In genomic region chr4:112302320-112303274, GRCh38 we compare ENCODE assay signal across 17 cellular contexts. TPM values are rescaled to one million over a fixed set of nuclear protein-coding genes. Genes with fewer than 3 reads are reported as not detected.
DNase-seq lines count a peak whose midpoint lies in the region; ATAC-seq and TF ChIP-seq lines count a peak whose summit lies in the region.
"Had no signal": no experiment of that assay in that cellular context is flagged by ENCODE, and none has a peak within 500 bp of the region (broad histone marks: within the 10 kb centered on the region; RNA-seq: fewer than 3 reads in every experiment).

No MANE protein-coding gene starts in this region.

- ATAC-seq in GM21723 (IDR thresholded peaks at IDR 0.05; ENCODE audit: unreplicated experiment): peak; percentile 67
- ATAC-seq in stimulated activated effector memory CD8-positive, alpha-beta T cell treated with anti-CD3 and anti-CD28 coated beads, Interleukin-12 subunit alpha, Interleukin-12 subunit beta, amount 100 ng/mL, for 72 hours: peak; percentile 55
- ATAC-seq: body of pancreas, left ventricle myocardium superior had no signal

- no peak overlapping the region; the same call in 1 of the 2 replicates for H3K4me2 ChIP-seq in OCI-LY1 (ENCODE audit: low read length)

- no peak overlapping the region for H3K4me3 Mint-ChIP-seq in activated CD4-positive, alpha-beta memory T cell treated with anti-CD3 and anti-CD28 coated beads for 36 hours
- H3K4me3 Mint-ChIP-seq in activated CD4-positive, alpha-beta memory T cell treated with anti-CD3 and anti-CD28 coated beads, Interleukin-2, amount 10 ng/mL, durations not matched to agents 7 days and 5 days: no peak overlapping the region
- H3K4me3 Mint-ChIP-seq in stimulated activated effector memory CD8-positive, alpha-beta T cell treated with anti-CD3 and anti-CD28 coated beads, Interleukin-12 subunit alpha, Interleukin-12 subunit beta, amount 100 ng/mL, for 72 hours: no peak overlapping the region
- H3K4me3 Mint-ChIP-seq in progenitor cell of endocrine pancreas (ENCODE audit: low read depth): no peak overlapping the region

- no peaks in the 10 kb centered on the region for H3K9me2 ChIP-seq in OCI-LY1 (ENCODE audit: low read depth, low read length)

- no peaks in the 10 kb centered on the region for H3K27me3 ChIP-seq in OCI-LY1 (ENCODE audit: insufficient read depth, low read length)
- H3K27me3 ChIP-seq in testis: no peaks in the 10 kb centered on the region
- H3K27me3 ChIP-seq in right atrium auricular region: no peaks in the 10 kb centered on the region
- H3K27me3 ChIP-seq: body of pancreas, uterus had no signal

- H3K4me1 Mint-ChIP-seq in activated CD4-positive, alpha-beta memory T cell treated with anti-CD3 and anti-CD28 coated beads for 36 hours (ENCODE audit: low read depth): peaks cover 21% of the 10 kb centered on the region
- peaks cover 13% of the 10 kb centered on the region for H3K4me1 Mint-ChIP-seq in activated CD4-positive, alpha-beta memory T cell treated with anti-CD3 and anti-CD28 coated beads, Interleukin-2, amount 10 ng/mL, durations not matched to agents 7 days and 5 days
- H3K4me1 Mint-ChIP-seq in stimulated activated effector memory CD8-positive, alpha-beta T cell treated with anti-CD3 and anti-CD28 coated beads, Interleukin-12 subunit alpha, Interleukin-12 subunit beta, amount 100 ng/mL, for 72 hours: peaks cover 6% of the 10 kb centered on the region
- H3K4me1 Mint-ChIP-seq in progenitor cell of endocrine pancreas (ENCODE audit: low read depth): no peaks in the 10 kb centered on the region

- TF ChIP-seq CTCF in OCI-LY1 (IDR thresholded peaks at IDR 0.05; ENCODE audit: low read length) (no peak), progenitor cell of endocrine pancreas (IDR thresholded peaks at IDR 0.05; ENCODE audit: unreplicated experiment) (no peak), testis (IDR thresholded peaks at IDR 0.05) (no peak), right atrium auricular region (IDR thresholded peaks at IDR 0.05) (no peak)

- DNase-seq in activated CD4-positive, alpha-beta memory T cell treated with anti-CD3 and anti-CD28 coated beads for 36 hours: peak; percentile 29
- DNase-seq in activated CD4-positive, alpha-beta memory T cell treated with anti-CD3 and anti-CD28 coated beads, Interleukin-2, amount 10 ng/mL, durations not matched to agents 7 days and 5 days: no peak
- no peak for DNase-seq in stimulated activated effector memory CD8-positive, alpha-beta T cell treated with anti-CD3 and anti-CD28 coated beads, Interleukin-12 subunit alpha, Interleukin-12 subunit beta, amount 100 ng/mL, for 72 hours (ENCODE audit: low spot score in 2 of 2)
- DNase-seq in progenitor cell of endocrine pancreas (ENCODE audit: low spot score, unreplicated experiment) (no peak), testis (no peak), right atrium auricular region (ENCODE audit: low spot score) (no peak)
- DNase-seq: ACHN; body of pancreas; DMS53; head of caudate nucleus; left ventricle myocardium superior; NCI-H446 treated with DMSO at 0.1 percent for 48 hours; occipital lobe; stimulated activated CD8-positive, alpha-beta memory T cell treated with anti-CD3 and anti-CD28 coated beads, Interleukin-4, amount 100 ng/mL, for 48 hours; uterus had no signal

- intact Hi-C loops in activated CD4-positive, alpha-beta memory T cell treated with anti-CD3 and anti-CD28 coated beads for 36 hours (cut with micrococcal nuclease): loop anchor here (1.0 to 2.0 kb wide), 2 partner anchors 12 to 16 kb away; no protein-coding TSS in a partner anchor
- intact Hi-C loops in testis (cut with DNase I; ENCODE audit: low total_unique reads): no loop called here

- H3K79me2 ChIP-seq in OCI-LY1 (ENCODE audit: insufficient read depth, low read length): no peaks in the 10 kb centered on the region

- H3K9me3 ChIP-seq in OCI-LY1 (ENCODE audit: low read length) (no peaks in the 10 kb centered on the region), testis (no peaks in the 10 kb centered on the region), right atrium auricular region (no peaks in the 10 kb centered on the region)
- H3K9me3 ChIP-seq: body of pancreas, uterus had no signal

- H3K4me3 ChIP-seq in OCI-LY1 (ENCODE audit: low read depth, low read length, poor library complexity, severe bottlenecking) (no peak overlapping the region), testis (no peak overlapping the region), right atrium auricular region (no peak overlapping the region)
- H3K4me3 ChIP-seq: body of pancreas, uterus had no signal

- H3K27me3 Mint-ChIP-seq in activated CD4-positive, alpha-beta memory T cell treated with anti-CD3 and anti-CD28 coated beads for 36 hours: no peaks in the 10 kb centered on the region
- no peaks in the 10 kb centered on the region for H3K27me3 Mint-ChIP-seq in activated CD4-positive, alpha-beta memory T cell treated with anti-CD3 and anti-CD28 coated beads, Interleukin-2, amount 10 ng/mL, durations not matched to agents 7 days and 5 days
- peaks cover 4% of the 10 kb centered on the region for H3K27me3 Mint-ChIP-seq in progenitor cell of endocrine pancreas

- H3K9me3 Mint-ChIP-seq in activated CD4-positive, alpha-beta memory T cell treated with anti-CD3 and anti-CD28 coated beads for 36 hours: no peaks in the 10 kb centered on the region
- no peaks in the 10 kb centered on the region for H3K9me3 Mint-ChIP-seq in activated CD4-positive, alpha-beta memory T cell treated with anti-CD3 and anti-CD28 coated beads, Interleukin-2, amount 10 ng/mL, durations not matched to agents 7 days and 5 days
- H3K9me3 Mint-ChIP-seq in stimulated activated effector memory CD8-positive, alpha-beta T cell treated with anti-CD3 and anti-CD28 coated beads, Interleukin-12 subunit alpha, Interleukin-12 subunit beta, amount 100 ng/mL, for 72 hours: no peaks in the 10 kb centered on the region
- H3K9me3 Mint-ChIP-seq in progenitor cell of endocrine pancreas (ENCODE audit: low read depth): no peaks in the 10 kb centered on the region

- H3K36me3 Mint-ChIP-seq in activated CD4-positive, alpha-beta memory T cell treated with anti-CD3 and anti-CD28 coated beads for 36 hours: peaks cover 3% of the 10 kb centered on the region
- H3K36me3 Mint-ChIP-seq in activated CD4-positive, alpha-beta memory T cell treated with anti-CD3 and anti-CD28 coated beads, Interleukin-2, amount 10 ng/mL, durations not matched to agents 7 days and 5 days (ENCODE audit: low read depth): peaks cover 4% of the 10 kb centered on the region
- no peaks in the 10 kb centered on the region for H3K36me3 Mint-ChIP-seq in stimulated activated effector memory CD8-positive, alpha-beta T cell treated with anti-CD3 and anti-CD28 coated beads, Interleukin-12 subunit alpha, Interleukin-12 subunit beta, amount 100 ng/mL, for 72 hours
- H3K36me3 Mint-ChIP-seq in progenitor cell of endocrine pancreas (ENCODE audit: insufficient read depth): no peaks in the 10 kb centered on the region

- WGBS in testis, 2 donors: 83 to 90% methylated on average over 5 of the region's 5 CpGs

- POLR2A ChIA-PET in activated CD4-positive, alpha-beta memory T cell treated with anti-CD3 and anti-CD28 coated beads for 36 hours (lab: Charles Lee): interaction anchor here (0.8 to 1.9 kb wide), 4 partner anchors 12 to 20 kb away, joined by 3 to 4 read pairs (median 4); partner anchors contain the start of gene TIFA
- POLR2A ChIA-PET in activated CD4-positive, alpha-beta memory T cell treated with anti-CD3 and anti-CD28 coated beads, Interleukin-2, amount 10 ng/mL, durations not matched to agents 7 days and 5 days (lab: Charles Lee): interaction anchor here (1.9 to 4.6 kb wide), 2 partner anchors 14 to 16 kb away, joined by 4 to 33 read pairs; partner anchors contain the start of gene TIFA

- H3K27ac Mint-ChIP-seq in activated CD4-positive, alpha-beta memory T cell treated with anti-CD3 and anti-CD28 coated beads for 36 hours: no peak overlapping the region
- H3K27ac Mint-ChIP-seq in activated CD4-positive, alpha-beta memory T cell treated with anti-CD3 and anti-CD28 coated beads, Interleukin-2, amount 10 ng/mL, durations not matched to agents 7 days and 5 days: no peak overlapping the region
- no peak overlapping the region for H3K27ac Mint-ChIP-seq in stimulated activated effector memory CD8-positive, alpha-beta T cell treated with anti-CD3 and anti-CD28 coated beads, Interleukin-12 subunit alpha, Interleukin-12 subunit beta, amount 100 ng/mL, for 72 hours
- H3K27ac Mint-ChIP-seq in progenitor cell of endocrine pancreas: no peak overlapping the region

- no peak overlapping the region for H2AFZ ChIP-seq in OCI-LY1 (ENCODE audit: low read length)

- CTCF ChIA-PET in activated CD4-positive, alpha-beta memory T cell treated with anti-CD3 and anti-CD28 coated beads for 36 hours (lab: Charles Lee): interaction anchor here (1.0 to 1.9 kb wide), 4 partner anchors 17 to 25 kb away, joined by 4 to 5 read pairs (median 4); partner anchors contain the start of gene TIFA
- CTCF ChIA-PET in activated CD4-positive, alpha-beta memory T cell treated with anti-CD3 and anti-CD28 coated beads, Interleukin-2, amount 10 ng/mL, durations not matched to agents 7 days and 5 days (lab: Charles Lee): interaction anchor here (1.4 kb wide), 1 partner anchor 16 kb away, joined by 3 read pairs; the partner anchor contains the start of gene TIFA

- no peak overlapping the region for H3K9ac ChIP-seq in OCI-LY1 (ENCODE audit: low read length)

- H3K4me1 ChIP-seq in OCI-LY1 (ENCODE audit: insufficient read depth, low read length, severe bottlenecking) (peaks cover 17% of the 10 kb centered on the region), testis (no peaks in the 10 kb centered on the region), right atrium auricular region (peaks cover 0 to 10% of the 10 kb centered on the region in 2 donors)
- H3K4me1 ChIP-seq: uterus had no signal

- H3K27ac ChIP-seq in OCI-LY1 (ENCODE audit: low read depth, low read length, poor library complexity, severe bottlenecking): peak overlapping the region; percentile 26
- no peak overlapping the region for H3K27ac ChIP-seq in testis
- H3K27ac ChIP-seq in right atrium auricular region: no peak overlapping the region
- H3K27ac ChIP-seq: body of pancreas, uterus had no signal

- no peaks in the 10 kb centered on the region for H4K20me1 ChIP-seq in OCI-LY1 (ENCODE audit: insufficient read depth, low read length)

- H3F3A ChIP-seq in OCI-LY1 (ENCODE audit: insufficient read depth, low read length): no peaks in the 10 kb centered on the region

- no peak for TF ChIP-seq POLR2A in testis (IDR thresholded peaks at IDR 0.05)

- H3K36me3 ChIP-seq in OCI-LY1 (ENCODE audit: insufficient read depth, low read length): no peaks in the 10 kb centered on the region
- H3K36me3 ChIP-seq in testis (ENCODE audit: low read depth, missing control alignments): no peaks in the 10 kb centered on the region
- H3K36me3 ChIP-seq in right atrium auricular region: peaks cover 6% of the 10 kb centered on the region
- H3K36me3 ChIP-seq: uterus had no signal

RNA-seq across cellular contexts. Expression of gene ALPK1, which starts 5.4 kb away (rescaled TPM):
- 10 to 100 TPM; 21.5 to 22.9 TPM for total RNA-seq in activated CD4-positive, alpha-beta memory T cell treated with anti-CD3 and anti-CD28 coated beads for 36 hours
- 10 to 100 TPM; 11.4 to 12.3 TPM for total RNA-seq in activated CD4-positive, alpha-beta memory T cell treated with anti-CD3 and anti-CD28 coated beads, Interleukin-2, amount 10 ng/mL, durations not matched to agents 7 days and 5 days
- 1.4 and 1.8 TPM in 2 replicates for total RNA-seq in progenitor cell of endocrine pancreas
- 10 to 100 TPM in 1 of 2 donors, 1 to 10 TPM in 1; 9.7 to 12.5 TPM for total RNA-seq in testis
- polyA plus RNA-seq in testis (ENCODE audit: insufficient read depth, low read depth, low replicate concordance): 5.2 TPM
- total RNA-seq in right atrium auricular region: 1 to 10 TPM; 4.2 to 8.1 TPM

RNA-seq across cellular contexts. Expression of gene TIFA, which starts 16.9 kb away (rescaled TPM):
- total RNA-seq in activated CD4-positive, alpha-beta memory T cell treated with anti-CD3 and anti-CD28 coated beads for 36 hours: 10 to 100 TPM; 55.8 to 56.6 TPM
- 10 to 100 TPM; 29.9 to 33.4 TPM for total RNA-seq in activated CD4-positive, alpha-beta memory T cell treated with anti-CD3 and anti-CD28 coated beads, Interleukin-2, amount 10 ng/mL, durations not matched to agents 7 days and 5 days
- total RNA-seq in progenitor cell of endocrine pancreas: 10.4 TPM in 2 replicates
- 1 to 10 TPM; 1.7 to 2.8 TPM for total RNA-seq in testis
- 3.3 TPM for polyA plus RNA-seq in testis (ENCODE audit: insufficient read depth, low read depth, low replicate concordance)
- 10 to 100 TPM in 1 of 2 donors, 1 to 10 TPM in 1; 9.5 to 14.5 TPM for total RNA-seq in right atrium auricular region
